Comparison of ENCODE assay signal across 15 cellular contexts in the genomic region with DNA sequence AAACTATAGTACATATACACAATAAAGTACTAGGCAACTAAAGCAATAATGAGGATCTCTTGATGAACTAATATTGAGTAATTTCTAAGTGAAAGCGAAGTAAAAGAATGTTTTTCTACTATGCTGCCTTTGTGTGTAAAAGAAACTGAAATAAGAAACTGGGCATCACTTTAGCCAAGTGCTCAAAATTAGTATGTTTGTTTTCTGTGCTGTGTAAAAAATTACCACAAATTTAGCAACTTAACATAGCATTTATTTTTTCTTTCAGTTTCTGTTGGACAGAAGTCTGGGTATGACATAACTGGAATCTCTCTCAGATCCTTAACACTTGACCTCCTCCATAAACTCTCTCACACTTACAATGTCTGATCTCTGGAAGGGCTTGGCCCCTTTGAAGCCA.
A peak's percentile ranks its signal among the peaks of the same experiment; 100 is the strongest.
DNase-seq lines count a peak whose midpoint lies in the region; ATAC-seq, FAIRE-seq and TF ChIP-seq lines count a peak whose summit lies in the region.
"Had no signal": no experiment of that assay in that cellular context is flagged by ENCODE, and none has a peak within 500 bp of the region (broad histone marks: within the 10 kb centered on the region; RNA-seq: fewer than 3 reads in every experiment).

No MANE protein-coding gene starts in this region.

- intact Hi-C loops in mammary epithelial cell (cut with micrococcal nuclease): no loop called here
- intact Hi-C loops in kidney (cut with DNase I): no loop called here
- intact Hi-C loops in Calu3 (cut with micrococcal nuclease; ENCODE audit: unreplicated experiment): no loop called here

- no peaks in the 10 kb centered on the region for H3K27me3 Mint-ChIP-seq in Calu3 (ENCODE audit: unreplicated experiment)

- no peak for TF ChIP-seq CTCF in mammary epithelial cell (conservative IDR thresholded peaks at IDR 0.05 in 1 of 2, IDR thresholded peaks at IDR 0.05 in 1 of 2; ENCODE audit: extremely low read depth in 1 of 2, insufficient read depth in 1 of 2, low read depth in 1 of 2, low read length in 2 of 2)
- no peak for TF ChIP-seq CTCF in kidney (IDR thresholded peaks at IDR 0.05; ENCODE audit: borderline replicate concordance, extremely low read depth, insufficient read depth)
- no peak for TF ChIP-seq CTCF in Calu3 (IDR thresholded peaks at IDR 0.05; ENCODE audit: unreplicated experiment)

- H3K36me3 ChIP-seq in mammary epithelial cell (ENCODE audit: insufficient read depth, low read length): no peaks in the 10 kb centered on the region
- no peaks in the 10 kb centered on the region for H3K36me3 ChIP-seq in kidney (ENCODE audit: control insufficient read depth in 1 of 2, insufficient read depth in 2 of 2, low read length in 2 of 2)
- H3K36me3 ChIP-seq: thoracic aorta had no signal

- 42% methylated on average over 1 of the region's 1 CpG for WGBS in mammary epithelial cell (ENCODE audit: low coverage, missing lambda C conversion rate)

- H3K4me1 Mint-ChIP-seq in Calu3 (ENCODE audit: low read depth, unreplicated experiment): peaks cover 6% of the 10 kb centered on the region

- DNase-seq in GM19239 (ENCODE audit: insufficient read length, low spot score) (no peak), mammary epithelial cell (no peak), kidney (no peak), AG08396 (ENCODE audit: low spot score) (no peak), Calu3 (no peak)
- DNase-seq: effector CD8-positive, alpha-beta T cell; H7; left colon; NCI-H1930; nephron progenitor cell; SK-N-SH had no signal

- H3K4me2 ChIP-seq in mammary epithelial cell (ENCODE audit: insufficient read depth, low read depth, low read length): no peak overlapping the region
- H3K4me2 ChIP-seq: SK-N-SH had no signal

- no peaks in the 10 kb centered on the region for H3K9me3 ChIP-seq in mammary epithelial cell (replicated peaks; ENCODE audit: insufficient read depth, low read length)
- H3K9me3 ChIP-seq in kidney (ENCODE audit: control insufficient read depth in 1 of 2, low read length in 2 of 2): no peaks in the 10 kb centered on the region
- H3K9me3 ChIP-seq: SK-N-SH, thoracic aorta had no signal

- H3K36me3 Mint-ChIP-seq in Calu3 (ENCODE audit: insufficient read depth, unreplicated experiment): no peaks in the 10 kb centered on the region

- H3K27ac ChIP-seq in mammary epithelial cell (ENCODE audit: insufficient read depth, low read depth, low read length) (no peak overlapping the region), kidney (ENCODE audit: low read depth in 2 of 2, low read length in 2 of 2) (no peak overlapping the region)
- H3K27ac ChIP-seq: thoracic aorta had no signal

- in situ Hi-C loops in mammary epithelial cell (cut with MboI; ENCODE audit: low sequenced_read_pairs in 2 of 2): no loop called here

- no peaks in the 10 kb centered on the region for H3K9me3 Mint-ChIP-seq in Calu3 (ENCODE audit: low read depth, unreplicated experiment)
- H3K9me3 Mint-ChIP-seq: nephron progenitor cell had no signal

- H3K4me1 ChIP-seq in mammary epithelial cell (ENCODE audit: insufficient read depth, low read length) (peaks cover 4% of the 10 kb centered on the region), kidney (ENCODE audit: control insufficient read depth in 1 of 2, insufficient read depth in 1 of 2, low read depth in 1 of 2, low read length in 2 of 2) (no peaks in the 10 kb centered on the region)

- H2AFZ ChIP-seq in mammary epithelial cell (ENCODE audit: low read depth, low read length): no peak overlapping the region

- no peaks in the 10 kb centered on the region for H4K20me1 ChIP-seq in mammary epithelial cell (ENCODE audit: insufficient read depth, low read length)

- CTCF ChIA-PET in mammary epithelial cell (lab: Charles Lee; ENCODE audit: low non-redundant PET): no interaction called here
- CTCF ChIA-PET in Calu3 (lab: Charles Lee): no interaction called here

- no peak overlapping the region for H3K4me3 Mint-ChIP-seq in Calu3 (ENCODE audit: low read depth, unreplicated experiment)
- H3K4me3 Mint-ChIP-seq: nephron progenitor cell had no signal

- FAIRE-seq in GM19239 (lab: Jason Lieb, UNC) (peak; percentile 97), kidney (lab: Jason Lieb, UNC) (no peak)

- H3K27me3 ChIP-seq in mammary epithelial cell (ENCODE audit: insufficient read depth, low read length): no peaks in the 10 kb centered on the region

- peak; percentile 70 for ATAC-seq in GM21825 (IDR thresholded peaks at IDR 0.05; ENCODE audit: unreplicated experiment)
- ATAC-seq in HG03135 (IDR thresholded peaks at IDR 0.05; ENCODE audit: unreplicated experiment): peak; percentile 64
- ATAC-seq: activated CD4-positive, CD25-positive, alpha-beta regulatory T cell treated with anti-CD3 and anti-CD28 coated beads, Interleukin-2, amount 50 U/mL, for 24 hours; left colon had no signal

- H3K9ac ChIP-seq in mammary epithelial cell (ENCODE audit: insufficient read depth, low read length) (no peak overlapping the region), kidney (ENCODE audit: low read length in 2 of 2) (no peak overlapping the region)
- H3K9ac ChIP-seq: SK-N-SH had no signal

- no peaks in the 10 kb centered on the region for H3K79me2 ChIP-seq in mammary epithelial cell (ENCODE audit: insufficient read depth, low read length)

- no peak overlapping the region for H3K27ac Mint-ChIP-seq in Calu3 (ENCODE audit: unreplicated experiment)
- H3K27ac Mint-ChIP-seq: nephron progenitor cell had no signal

- BruUV-seq in mammary epithelial cell (replicated peaks; lab: Mats Ljungman, UMichigan) (no TSS peak), Calu3 (replicated peaks; lab: Mats Ljungman, UMichigan) (no TSS peak)

- H3K4me3 ChIP-seq in mammary epithelial cell (replicated peaks in 1 of 3; ENCODE audit: insufficient read depth in 1 of 3, low read depth in 2 of 3, low read length in 3 of 3) (no peak overlapping the region), kidney (ENCODE audit: low read length in 2 of 2) (no peak overlapping the region)
- H3K4me3 ChIP-seq: thoracic aorta had no signal

- dilution Hi-C loops in mammary epithelial cell (cut with HindIII; ENCODE audit: low sequenced_read_pairs): no loop called here
